In genomic region chr3:61912158-61912557, GRCh38 we compare ENCODE assay signal across 16 cellular contexts.
DNase-seq lines count a peak whose midpoint lies in the region; ATAC-seq lines count a peak whose summit lies in the region.
"Had no signal": no experiment of that assay in that cellular context is flagged by ENCODE, and none has a peak within 500 bp of the region (broad histone marks: within the 10 kb centered on the region; RNA-seq: fewer than 3 reads in every experiment).

No MANE protein-coding gene starts in this region.

- H3K27ac ChIP-seq in SJCRH30 (no peak overlapping the region), right cardiac atrium (ENCODE audit: low read length) (no peak overlapping the region)

- no peaks in the 10 kb centered on the region for H3K9me3 ChIP-seq in SJCRH30 (replicated peaks)
- no peaks in the 10 kb centered on the region for H3K9me3 ChIP-seq in right cardiac atrium (ENCODE audit: control insufficient read depth, low read length)

- no peaks in the 10 kb centered on the region for H3K4me1 ChIP-seq in SJCRH30
- H3K4me1 ChIP-seq in right cardiac atrium (ENCODE audit: control insufficient read depth, insufficient read depth, low read length), result peaks cover 4% of the 10 kb centered on the region

- no peaks in the 10 kb centered on the region for H3K36me3 ChIP-seq in SJCRH30

- H3K4me3 ChIP-seq in SJCRH30, result no peak overlapping the region
- no peak overlapping the region for H3K4me3 ChIP-seq in right cardiac atrium (ENCODE audit: low read length)

- peak; percentile 91 for ATAC-seq in GM18511 (IDR thresholded peaks at IDR 0.05; ENCODE audit: unreplicated experiment)
- ATAC-seq in GM19468 (IDR thresholded peaks at IDR 0.05; ENCODE audit: extremely low read depth, unreplicated experiment), result peak; percentile 73
- ATAC-seq in HG02870 (IDR thresholded peaks at IDR 0.05; ENCODE audit: unreplicated experiment), result peak; percentile 73
- peak; percentile 69 for ATAC-seq in HG03457 (IDR thresholded peaks at IDR 0.05; ENCODE audit: unreplicated experiment)
- no peak for ATAC-seq in right cardiac atrium
- ATAC-seq: HCT116 had no signal

- no peak for DNase-seq in SJCRH30
- no peak for DNase-seq in AG20443 (ENCODE audit: low spot score)
- no peak for DNase-seq in NCI-H1092 treated with DMSO at 0.1 percent for 48 hours (lab: John Stamatoyannopoulos, UW)
- DNase-seq in right cardiac atrium, result no peak
- DNase-seq: activated CD8-positive, alpha-beta memory T cell treated with anti-CD3 and anti-CD28 coated beads, Interleukin-2, amount 50 U/mL, for 4 hours; activated naive CD8-positive, alpha-beta T cell treated with anti-CD3 and anti-CD28 coated beads, Interleukin-2, amount 10 ng/mL, durations not matched to agents 7 days and 5 days; naive B cell; NCI-H1417; NCI-H524 treated with DMSO at 0.1 percent for 48 hours; stimulated activated CD4-positive, alpha-beta T cell treated with anti-CD3 and anti-CD28 coated beads, Interleukin-4, amount 100 ng/mL, for 24 hours; stimulated activated naive CD4-positive, alpha-beta T cell had no signal

- intact Hi-C loops in right cardiac atrium (cut with DNase I), result no loop called here

- H3K27me3 ChIP-seq in SJCRH30 (no peaks in the 10 kb centered on the region), right cardiac atrium (ENCODE audit: control insufficient read depth, insufficient read depth) (no peaks in the 10 kb centered on the region)

- 91% methylated on average over 1 of the region's 1 CpG for WGBS in right cardiac atrium

Comparison
In these comparisons a context has a peak if more than half of its experiments do, and no peak if none do; other contexts are left out.
1. ATAC-seq: peak in GM18511 (single experiment), GM19468 (single experiment), HG02870 (single experiment) and HG03457 (single experiment); none in right cardiac atrium (0 of 2).